ENCODE assay signal across 32 cellular contexts in genomic region chr5:137896560-137896959, GRCh38. TPM values are rescaled to one million over a fixed set of nuclear protein-coding genes. Genes with fewer than 3 reads are reported as not detected.
"Had no signal": no experiment of that assay in that cellular context is flagged by ENCODE, and none has a peak within 500 bp of the region (broad histone marks: within the 10 kb centered on the region; RNA-seq: fewer than 3 reads in every experiment).

No MANE protein-coding gene starts in this region.

- H3K4me1 Mint-ChIP-seq: T-helper 17 cell had no signal

- H3K4me3 Mint-ChIP-seq: activated CD4-positive, alpha-beta memory T cell treated with anti-CD3 and anti-CD28 coated beads, Interleukin-2, amount 10 ng/mL, durations not matched to agents 7 days and 5 days; activated CD4-positive, alpha-beta T cell treated with anti-CD3 and anti-CD28 coated beads, Interleukin-2, amount 10 ng/mL, durations not matched to agents 7 days and 5 days; activated naive CD4-positive, alpha-beta T cell treated with anti-CD3 and anti-CD28 coated beads, Interleukin-2, amount 10 ng/mL, durations not matched to agents 7 days and 5 days; activated naive CD8-positive, alpha-beta T cell treated with anti-CD3 and anti-CD28 coated beads, Interleukin-2, amount 10 ng/mL, durations not matched to agents 7 days and 5 days; activated T-cell treated with anti-CD3 and anti-CD28 coated beads, Interleukin-2, amount 50 U/mL, for 24 hours; brain; nephron progenitor cell; T-helper 17 cell had no signal

- H3K27me3 ChIP-seq: ascending aorta, esophagus squamous epithelium, heart right ventricle, ovary, suprapubic skin, tibial artery, upper lobe of right lung had no signal

- ATAC-seq: heart right ventricle, lower lobe of right lung, T-helper 17 cell, upper lobe of right lung had no signal

- H3K36me3 Mint-ChIP-seq: activated naive CD4-positive, alpha-beta T cell treated with anti-CD3 and anti-CD28 coated beads, Interleukin-2, amount 10 ng/mL, durations not matched to agents 7 days and 5 days; activated naive CD8-positive, alpha-beta T cell treated with anti-CD3 and anti-CD28 coated beads, Interleukin-2, amount 10 ng/mL, durations not matched to agents 7 days and 5 days; brain had no signal

- H3K36me3 ChIP-seq: ascending aorta, esophagus squamous epithelium, heart right ventricle, lower lobe of right lung, ovary, prostate gland, suprapubic skin, tibial artery, upper lobe of right lung had no signal

- H3K27me3 Mint-ChIP-seq: activated T-cell treated with anti-CD3 and anti-CD28 coated beads, Interleukin-2, amount 50 U/mL, for 24 hours had no signal

- H3K9me3 Mint-ChIP-seq: activated CD4-positive, alpha-beta memory T cell treated with anti-CD3 and anti-CD28 coated beads, Interleukin-2, amount 10 ng/mL, durations not matched to agents 7 days and 5 days; activated CD4-positive, alpha-beta T cell treated with anti-CD3 and anti-CD28 coated beads, Interleukin-2, amount 10 ng/mL, durations not matched to agents 7 days and 5 days; activated naive CD4-positive, alpha-beta T cell treated with anti-CD3 and anti-CD28 coated beads, Interleukin-2, amount 10 ng/mL, durations not matched to agents 7 days and 5 days; activated naive CD8-positive, alpha-beta T cell treated with anti-CD3 and anti-CD28 coated beads, Interleukin-2, amount 10 ng/mL, durations not matched to agents 7 days and 5 days; activated T-cell treated with anti-CD3 and anti-CD28 coated beads, Interleukin-2, amount 50 U/mL, for 24 hours; brain; nephron progenitor cell had no signal

- H3K27ac ChIP-seq: ascending aorta, coronary artery, esophagus squamous epithelium, heart right ventricle, lower lobe of right lung, ovary, prostate gland, suprapubic skin, tibial artery, upper lobe of right lung had no signal

- H3K4me3 ChIP-seq: ascending aorta, coronary artery, esophagus squamous epithelium, heart right ventricle, lower lobe of right lung, ovary, prostate gland, smooth muscle cell, suprapubic skin, tibial artery, upper lobe of right lung had no signal

- H3K4me2 ChIP-seq: smooth muscle cell had no signal

- H3K4me1 ChIP-seq: ascending aorta, lower lobe of right lung, prostate gland, suprapubic skin, tibial artery, upper lobe of right lung had no signal

- H3K9me3 ChIP-seq: ascending aorta, esophagus squamous epithelium, heart right ventricle, lower lobe of right lung, ovary, prostate gland, suprapubic skin, tibial artery, upper lobe of right lung had no signal

- H3K27ac Mint-ChIP-seq: activated CD4-positive, alpha-beta memory T cell treated with anti-CD3 and anti-CD28 coated beads, Interleukin-2, amount 10 ng/mL, durations not matched to agents 7 days and 5 days; activated CD4-positive, alpha-beta T cell treated with anti-CD3 and anti-CD28 coated beads, Interleukin-2, amount 10 ng/mL, durations not matched to agents 7 days and 5 days; activated naive CD4-positive, alpha-beta T cell treated with anti-CD3 and anti-CD28 coated beads, Interleukin-2, amount 10 ng/mL, durations not matched to agents 7 days and 5 days; activated naive CD8-positive, alpha-beta T cell treated with anti-CD3 and anti-CD28 coated beads, Interleukin-2, amount 10 ng/mL, durations not matched to agents 7 days and 5 days; activated T-cell treated with anti-CD3 and anti-CD28 coated beads, Interleukin-2, amount 50 U/mL, for 24 hours; brain; nephron progenitor cell; T-helper 17 cell had no signal

- DNase-seq: activated CD4-positive, alpha-beta memory T cell treated with anti-CD3 and anti-CD28 coated beads, Interleukin-2, amount 10 ng/mL, durations not matched to agents 7 days and 5 days; activated CD4-positive, alpha-beta T cell treated with anti-CD3 and anti-CD28 coated beads for 1 hour; activated CD4-positive, alpha-beta T cell treated with anti-CD3 and anti-CD28 coated beads, Interleukin-2, amount 10 ng/mL, durations not matched to agents 7 days and 5 days; activated CD8-positive, alpha-beta memory T cell treated with anti-CD3 and anti-CD28 coated beads, Interleukin-2, amount 50 U/mL, for 48 hours; activated gamma-delta T cell; activated naive CD4-positive, alpha-beta T cell treated with anti-CD3 and anti-CD28 coated beads, Interleukin-2, amount 10 ng/mL, durations not matched to agents 7 days and 5 days; activated naive CD8-positive, alpha-beta T cell treated with anti-CD3 and anti-CD28 coated beads, Interleukin-2, amount 10 ng/mL, durations not matched to agents 7 days and 5 days; activated T-cell treated with anti-CD3 and anti-CD28 coated beads, Interleukin-2, amount 50 U/mL, for 24 hours; esophagus squamous epithelium; foreskin melanocyte; heart right ventricle; lower lobe of right lung; mesenchymal stem cell; nephron progenitor cell; ovary; stimulated activated CD4-positive, alpha-beta T cell treated with anti-CD3 and anti-CD28 coated beads, Interleukin-2, amount 100 ng/mL, for 24 hours; stimulated activated naive CD4-positive, alpha-beta T cell; T-helper 17 cell; T1000; tibial artery; upper lobe of right lung had no signal

RNA-seq across cellular contexts. Expression of gene PKD2L2, which starts 7.3 kb away (rescaled TPM):
- total RNA-seq: activated CD4-positive, alpha-beta T cell treated with anti-CD3 and anti-CD28 coated beads, Interleukin-2, amount 10 ng/mL, durations not matched to agents 7 days and 5 days; activated naive CD8-positive, alpha-beta T cell treated with anti-CD3 and anti-CD28 coated beads, Interleukin-2, amount 10 ng/mL, durations not matched to agents 7 days and 5 days; ascending aorta; cerebellum; esophagus squamous epithelium; glomerular endothelial cell; kidney epithelial cell; lower lobe of right lung; mononuclear cell; myocyte; smooth muscle cell; suprapubic skin; T-helper 17 cell; upper lobe of right lung had no signal

RNA-seq across cellular contexts. Expression of gene MYOT, which starts 28.9 kb away (rescaled TPM):
- total RNA-seq: activated CD4-positive, alpha-beta memory T cell treated with anti-CD3 and anti-CD28 coated beads, Interleukin-2, amount 10 ng/mL, durations not matched to agents 7 days and 5 days; activated CD4-positive, alpha-beta T cell treated with anti-CD3 and anti-CD28 coated beads, Interleukin-2, amount 10 ng/mL, durations not matched to agents 7 days and 5 days; activated naive CD8-positive, alpha-beta T cell treated with anti-CD3 and anti-CD28 coated beads, Interleukin-2, amount 10 ng/mL, durations not matched to agents 7 days and 5 days; glomerular endothelial cell; kidney epithelial cell; lower lobe of right lung; mononuclear cell; smooth muscle cell; T-helper 17 cell; upper lobe of right lung had no signal
